In genomic region chr2:95329891-95330822, GRCh38 we compare ENCODE assay signal across 16 cellular contexts. TPM values are rescaled to one million over a fixed set of nuclear protein-coding genes. Genes with fewer than 3 reads are reported as not detected.
A peak's percentile ranks its signal among the peaks of the same experiment; 100 is the strongest.
DNase-seq lines count a peak whose midpoint lies in the region; ATAC-seq and TF ChIP-seq lines count a peak whose summit lies in the region.
"Had no signal": no experiment of that assay in that cellular context is flagged by ENCODE, and none has a peak within 500 bp of the region (broad histone marks: within the 10 kb centered on the region; RNA-seq: fewer than 3 reads in every experiment).

No MANE protein-coding gene starts in this region.

- H3K9me3 ChIP-seq in heart right ventricle (no peaks in the 10 kb centered on the region), PC-3 (ENCODE audit: low read length) (no peaks in the 10 kb centered on the region)
- H3K9me3 ChIP-seq: Peyer's patch had no signal

- ATAC-seq in heart right ventricle (peak; percentile 29 to 81 (median 60)), HG03095 (IDR thresholded peaks at IDR 0.05; ENCODE audit: unreplicated experiment) (no peak), PC-3 (no peak)

- BruUV-seq in PC-3 (replicated peaks; lab: Mats Ljungman, UMichigan), result no TSS peak

- H3K4me2 ChIP-seq in PC-3 (ENCODE audit: low read length), result no peak overlapping the region

- no peaks in the 10 kb centered on the region for H3K27me3 ChIP-seq in heart right ventricle
- no peaks in the 10 kb centered on the region for H3K27me3 ChIP-seq in PC-3 (ENCODE audit: low read length)
- H3K27me3 ChIP-seq: Peyer's patch had no signal

- H3K36me3 ChIP-seq in heart right ventricle (no peaks in the 10 kb centered on the region), PC-3 (ENCODE audit: low read depth, low read length) (no peaks in the 10 kb centered on the region)
- H3K36me3 ChIP-seq: Peyer's patch had no signal

- H3K27ac ChIP-seq in heart right ventricle (peak overlapping the region in 1 of 10 donors; percentile 7), PC-3 (ENCODE audit: low read length) (no peak overlapping the region)
- H3K27ac ChIP-seq: 22Rv1, Peyer's patch had no signal

- no peak overlapping the region for H3K4me3 ChIP-seq in heart right ventricle
- H3K4me3 ChIP-seq in PC-3 (ENCODE audit: low read length), result no peak overlapping the region
- H3K4me3 ChIP-seq: Peyer's patch had no signal

- no peaks in the 10 kb centered on the region for H3F3A ChIP-seq in PC-3 (ENCODE audit: low read length, unreplicated experiment)

- WGBS in heart right ventricle, 2 donors, result 75 to 77% methylated on average over 22 to 23 of the region's 23 CpGs

- H4K20me1 ChIP-seq in PC-3 (ENCODE audit: low read length), result no peaks in the 10 kb centered on the region

- CTCF ChIA-PET in PC-3 (lab: Charles Lee), result no interaction called here

- DNase-seq in DMS79 treated with DMSO at 0.1 percent for 48 hours (lab: John Stamatoyannopoulos, UW) (peak; percentile 2), DMS79 (lab: John Stamatoyannopoulos, UW) (no peak), SHP77 treated with DMSO at 0.1 percent for 48 hours (lab: John Stamatoyannopoulos, UW) (peak; percentile 37), heart right ventricle (peak in 1 of 2 donors; percentile 35), renal cortical epithelial cell (ENCODE audit: low read depth) (peak; percentile 64), PC-3 (no peak), NCI-H524 treated with DMSO at 0.1 percent for 48 hours (lab: John Stamatoyannopoulos, UW) (no peak)
- DNase-seq: activated CD4-positive, alpha-beta T cell treated with anti-CD3 and anti-CD28 coated beads, Interleukin-2, amount 50 U/mL, for 48 hours; CD4-positive, alpha-beta T cell; NCI-H446; Peyer's patch; stimulated activated naive CD8-positive, alpha-beta T cell treated with anti-CD3 and anti-CD28 coated beads, Interleukin-15, amount 100 ng/mL, for 72 hours had no signal

- H3K9me2 ChIP-seq in PC-3 (replicated peaks; ENCODE audit: low read length), result no peaks in the 10 kb centered on the region

- no peak overlapping the region for H3K9ac ChIP-seq in PC-3 (ENCODE audit: low read length)

- H2AFZ ChIP-seq in PC-3 (ENCODE audit: low read length), result no peak overlapping the region

- no peaks in the 10 kb centered on the region for H3K79me2 ChIP-seq in PC-3 (ENCODE audit: low read length)

- TF ChIP-seq CTCF in heart right ventricle (IDR thresholded peaks at IDR 0.05) (peak in 3 of 9 donors; percentile 9 to 13 (median 12)), PC-3 (conservative IDR thresholded peaks at IDR 0.05; ENCODE audit: low read depth, low read length) (no peak)

- H3K4me1 ChIP-seq in heart right ventricle (peaks cover 0 to 6% (median 0%) of the 10 kb centered on the region in 9 donors), PC-3 (ENCODE audit: insufficient read depth, low read length) (peaks cover 25% of the 10 kb centered on the region)
- H3K4me1 ChIP-seq: Peyer's patch had no signal

- intact Hi-C loops in heart right ventricle (cut with DNase I), result no loop called here
- intact Hi-C loops in PC-3 (cut with micrococcal nuclease), result loop anchor here (5.0 kb wide), 1 partner anchor 57 kb away; no protein-coding TSS in a partner anchor

- POLR2A ChIA-PET in PC-3 (lab: Charles Lee; ENCODE audit: unreplicated experiment), result no interaction called here

RNA-seq across cellular contexts. Expression of gene KCNIP3, which starts 33.0 kb away (rescaled TPM):
- total RNA-seq in heart right ventricle, result 1 to 10 TPM; 2.1 to 8.0 (median 3.9) TPM
- 1 to 10 TPM; 3.6 to 6.8 TPM for polyA plus RNA-seq in heart right ventricle
- 47.4 and 127 TPM in 2 replicates for total RNA-seq in renal cortical epithelial cell
- 13.3 and 19.1 TPM in 2 replicates for total RNA-seq in PC-3 (2014; rRNA removed)
- total RNA-seq: activated T-helper 1 cell treated with anti-CD3 and anti-CD28 coated beads, Interleukin-12 subunit alpha, Interleukin-12 subunit beta, Interleukin-2, Interleukin-4 antibody, amounts not matched to agents 30 ng/mL and 10 ng/mL and 1 ng/mL, durations not matched to agents 14 hours and 24 hours and 36 hours; natural killer cell treated with Interleukin-12 subunit alpha and Interleukin-12 subunit beta and Interleukin-15 and Interleukin-18, amount 100 ng/mL, for 72 hours had no signal

RNA-seq across cellular contexts. Expression of gene PROM2, which starts 55.9 kb away (rescaled TPM):
- total RNA-seq in heart right ventricle (1 to 10 TPM in 4 of 10 donors, under 1 TPM in 6; 0.32 to 2.5 (median 0.94) TPM), renal cortical epithelial cell (17.6 and 38.0 TPM in 2 replicates), PC-3 (2014; rRNA removed) (64.2 and 77.8 TPM in 2 replicates)
- 1 to 10 TPM in 1 of 2 donors, under 1 TPM in 1; 0.72 to 3.4 TPM for polyA plus RNA-seq in heart right ventricle

Comparison
In these comparisons a context has a peak if more than half of its experiments do, and no peak if none do; other contexts are left out.
1. DNase-seq: peak in DMS79 treated with DMSO at 0.1 percent for 48 hours (single experiment), SHP77 treated with DMSO at 0.1 percent for 48 hours (single experiment) and renal cortical epithelial cell (single experiment); none in DMS79 (single experiment), PC-3 (single experiment) and NCI-H524 treated with DMSO at 0.1 percent for 48 hours (single experiment).
2. ATAC-seq: peak in heart right ventricle (8 of 8); none in HG03095 (single experiment) and PC-3 (single experiment).